Comparison of ENCODE assay signal across 23 cellular contexts in the genomic region with DNA sequence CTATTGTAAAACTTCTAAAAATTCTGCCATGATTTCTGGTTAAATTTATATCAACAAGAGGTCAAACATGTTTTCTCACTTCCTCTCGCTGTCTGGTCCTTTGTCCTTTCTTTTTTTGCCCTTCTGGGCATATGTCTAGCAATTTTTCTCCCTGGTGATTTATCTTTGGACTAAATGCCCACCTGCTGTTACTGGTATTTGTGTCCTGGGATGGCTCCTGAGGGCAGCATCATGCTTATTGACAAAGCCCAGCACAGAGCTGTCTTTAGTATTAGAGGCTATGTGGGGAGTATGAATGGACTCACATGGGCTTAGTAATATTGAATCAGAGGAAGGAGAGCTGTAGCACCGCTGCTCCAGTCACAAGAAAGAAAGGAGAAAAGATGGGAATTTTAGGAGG.
"Had no signal": no experiment of that assay in that cellular context is flagged by ENCODE, and none has a peak within 500 bp of the region (broad histone marks: within the 10 kb centered on the region; RNA-seq: fewer than 3 reads in every experiment).

No MANE protein-coding gene starts in this region.

- H3K4me3 Mint-ChIP-seq: activated naive CD4-positive, alpha-beta T cell treated with anti-CD3 and anti-CD28 coated beads for 36 hours; activated naive CD8-positive, alpha-beta T cell treated with anti-CD3 and anti-CD28 coated beads, Interleukin-2, amount 10 ng/mL, durations not matched to agents 7 days and 5 days; activated T-cell treated with anti-CD3 and anti-CD28 coated beads, Interleukin-2, amount 50 U/mL, for 24 hours; mesothelial cell of epicardium; naive thymus-derived CD8-positive, alpha-beta T cell; T-cell; T-helper 2 cell treated with Interferon-gamma antibody and Interleukin-4, amounts not matched to agents 5 μg/mL and 100 μg/mL, for 36 hours had no signal

- DNase-seq: activated CD8-positive, alpha-beta memory T cell treated with anti-CD3 and anti-CD28 coated beads, Interleukin-2, amount 50 U/mL, for 4 hours; activated naive CD4-positive, alpha-beta T cell treated with anti-CD3 and anti-CD28 coated beads for 36 hours; activated naive CD8-positive, alpha-beta T cell treated with anti-CD3 and anti-CD28 coated beads, Interleukin-2, amount 10 ng/mL, durations not matched to agents 7 days and 5 days; activated T-cell treated with anti-CD3 and anti-CD28 coated beads, Interleukin-2, amount 50 U/mL, for 24 hours; amniotic stem cell; cerebellar nuclear complex; effector CD4-positive, alpha-beta T cell; erythroblast; foreskin keratinocyte; left lung; naive thymus-derived CD8-positive, alpha-beta T cell; pancreas; psoas muscle; right cardiac atrium; stimulated activated CD4-positive, alpha-beta T cell treated with anti-CD3 and anti-CD28 coated beads, Interleukin-4, amount 100 ng/mL, for 24 hours; stimulated activated naive CD4-positive, alpha-beta T cell treated with Interleukin-2 at 50 U/mL for 16 hours; T-cell had no signal

- ATAC-seq: foreskin keratinocyte; left lung; naive thymus-derived CD8-positive, alpha-beta T cell; pancreas; psoas muscle; right cardiac atrium; T-cell had no signal

- H3K27me3 ChIP-seq: foreskin keratinocyte, left lung, neutrophil, pancreas had no signal

- H3K27ac ChIP-seq: coronary artery, foreskin keratinocyte, left lung, neutrophil, pancreas, psoas muscle, thoracic aorta had no signal

- H3K27ac Mint-ChIP-seq: activated naive CD4-positive, alpha-beta T cell treated with anti-CD3 and anti-CD28 coated beads for 36 hours; activated naive CD8-positive, alpha-beta T cell treated with anti-CD3 and anti-CD28 coated beads, Interleukin-2, amount 10 ng/mL, durations not matched to agents 7 days and 5 days; activated T-cell treated with anti-CD3 and anti-CD28 coated beads, Interleukin-2, amount 50 U/mL, for 24 hours; mesothelial cell of epicardium; naive thymus-derived CD8-positive, alpha-beta T cell; T-cell; T-helper 2 cell treated with Interferon-gamma antibody and Interleukin-4, amounts not matched to agents 5 μg/mL and 100 μg/mL, for 36 hours had no signal

- H3K36me3 Mint-ChIP-seq: activated naive CD8-positive, alpha-beta T cell treated with anti-CD3 and anti-CD28 coated beads, Interleukin-2, amount 10 ng/mL, durations not matched to agents 7 days and 5 days; mesothelial cell of epicardium; naive thymus-derived CD8-positive, alpha-beta T cell; T-cell had no signal

- H3K4me3 ChIP-seq: coronary artery, left lung, lung, pancreas, psoas muscle, thoracic aorta had no signal

- H3K4me1 ChIP-seq: pancreas, psoas muscle had no signal

- H3K9me3 Mint-ChIP-seq: activated naive CD4-positive, alpha-beta T cell treated with anti-CD3 and anti-CD28 coated beads for 36 hours; activated naive CD8-positive, alpha-beta T cell treated with anti-CD3 and anti-CD28 coated beads, Interleukin-2, amount 10 ng/mL, durations not matched to agents 7 days and 5 days; activated T-cell treated with anti-CD3 and anti-CD28 coated beads, Interleukin-2, amount 50 U/mL, for 24 hours; mesothelial cell of epicardium; naive thymus-derived CD8-positive, alpha-beta T cell; T-cell; T-helper 2 cell treated with Interferon-gamma antibody and Interleukin-4, amounts not matched to agents 5 μg/mL and 100 μg/mL, for 36 hours had no signal

- H3K4me1 Mint-ChIP-seq: activated naive CD8-positive, alpha-beta T cell treated with anti-CD3 and anti-CD28 coated beads, Interleukin-2, amount 10 ng/mL, durations not matched to agents 7 days and 5 days; naive thymus-derived CD8-positive, alpha-beta T cell; T-cell had no signal

- H3K36me3 ChIP-seq: left lung, neutrophil, pancreas, thoracic aorta had no signal

- H3K27me3 Mint-ChIP-seq: activated naive CD8-positive, alpha-beta T cell treated with anti-CD3 and anti-CD28 coated beads, Interleukin-2, amount 10 ng/mL, durations not matched to agents 7 days and 5 days; activated T-cell treated with anti-CD3 and anti-CD28 coated beads, Interleukin-2, amount 50 U/mL, for 24 hours had no signal

- H3K9me3 ChIP-seq: left lung, neutrophil, pancreas, psoas muscle, thoracic aorta had no signal
